ENCODE assay signal across 11 cellular contexts in genomic region chr6:116557863-116558262, GRCh38. TPM values are rescaled to one million over a fixed set of nuclear protein-coding genes. Genes with fewer than 3 reads are reported as not detected.
DNase-seq lines count a peak whose midpoint lies in the region; ATAC-seq and TF ChIP-seq lines count a peak whose summit lies in the region.
"Had no signal": no experiment of that assay in that cellular context is flagged by ENCODE, and none has a peak within 500 bp of the region (broad histone marks: within the 10 kb centered on the region; RNA-seq: fewer than 3 reads in every experiment).

No MANE protein-coding gene starts in this region.

- H3K36me3 ChIP-seq in GM23248 (ENCODE audit: low read depth) (no peaks in the 10 kb centered on the region), PC-3 (ENCODE audit: low read depth, low read length) (no peaks in the 10 kb centered on the region)

- H3K9me2 ChIP-seq in GM23248 (ENCODE audit: insufficient read depth) (no peaks in the 10 kb centered on the region), PC-3 (replicated peaks; ENCODE audit: low read length) (no peaks in the 10 kb centered on the region)

- H3K9ac ChIP-seq in GM23248 (no peak overlapping the region), PC-3 (ENCODE audit: low read length) (no peak overlapping the region)

- peaks cover 38% of the 10 kb centered on the region for H3F3A ChIP-seq in GM23248 (ENCODE audit: insufficient read depth)
- no peaks in the 10 kb centered on the region for H3F3A ChIP-seq in PC-3 (ENCODE audit: low read length, unreplicated experiment)

- in situ Hi-C loops in GM23248 (cut with MboI) = no loop called here

- intact Hi-C loops in PC-3 (cut with micrococcal nuclease) (no loop called here), sciatic nerve (cut with DNase I) (no loop called here)

- H2AFZ ChIP-seq in GM23248 (no peak overlapping the region), PC-3 (ENCODE audit: low read length) (no peak overlapping the region)

- no peak for TF ChIP-seq CTCF in PC-3 (conservative IDR thresholded peaks at IDR 0.05; ENCODE audit: low read depth, low read length)
- no peak for TF ChIP-seq CTCF in fibroblast of the aortic adventitia (IDR thresholded peaks at IDR 0.05; ENCODE audit: insufficient read depth, low read length)

- ATAC-seq in PC-3 = peak; percentile 92
- ATAC-seq in sciatic nerve = no peak
- ATAC-seq in HG03025 (IDR thresholded peaks at IDR 0.05; ENCODE audit: low FRiP score, unreplicated experiment) = no peak

- H3K27ac ChIP-seq in GM23248 (peak overlapping the region; percentile 70), PC-3 (ENCODE audit: low read length) (0 out of 2 replicates have a peak overlapping the region, but pooled peaks have one; percentile 4)

- no peak overlapping the region for H3K4me3 ChIP-seq in GM23248
- no peak overlapping the region for H3K4me3 ChIP-seq in PC-3 (ENCODE audit: low read length)
- no peak overlapping the region for H3K4me3 ChIP-seq in fibroblast of the aortic adventitia (ENCODE audit: low read depth, low read length)

- H4K20me1 ChIP-seq in GM23248 (ENCODE audit: insufficient read depth) (no peaks in the 10 kb centered on the region), PC-3 (ENCODE audit: low read length) (no peaks in the 10 kb centered on the region)

- POLR2A ChIA-PET in PC-3 (lab: Charles Lee; ENCODE audit: unreplicated experiment) = no interaction called here

- DNase-seq in GM23248 (peak; percentile 98), PC-3 (peak; percentile 94), fibroblast of the aortic adventitia (ENCODE audit: low read depth) (peak; percentile 95), pulmonary artery endothelial cell (ENCODE audit: low read depth, low spot score) (peak; percentile 82), SKM-1 treated with dmso at 0.1 percent for 144 hours (lab: John Stamatoyannopoulos, UW; ENCODE audit: unreplicated experiment) (no peak), sciatic nerve (ENCODE audit: low spot score) (no peak), C1 segment of cervical spinal cord (lab: John Stamatoyannopoulos, UW) (no peak)
- DNase-seq: activated T-cell treated with anti-CD3 and anti-CD28 coated beads, Interleukin-2, amount 50 U/mL, for 1 hour; hypothalamus; stimulated activated CD4-positive, alpha-beta T cell treated with anti-CD3 and anti-CD28 coated beads, Interleukin-2, amount 100 ng/mL, for 48 hours had no signal

- CTCF ChIA-PET in PC-3 (lab: Charles Lee) = interaction anchor here (0.9 kb wide), 1 partner anchor 289 kb away, joined by 5 read pairs; no protein-coding TSS in a partner anchor

- peaks cover 56% of the 10 kb centered on the region for H3K4me1 ChIP-seq in GM23248 (ENCODE audit: insufficient read depth)
- peaks cover 25% of the 10 kb centered on the region for H3K4me1 ChIP-seq in PC-3 (ENCODE audit: insufficient read depth, low read length)

- H3K27me3 ChIP-seq in GM23248 (replicated peaks; ENCODE audit: insufficient read depth) (no peaks in the 10 kb centered on the region), PC-3 (ENCODE audit: low read length) (no peaks in the 10 kb centered on the region)

- H3K79me2 ChIP-seq in GM23248 (ENCODE audit: insufficient read depth) = no peaks in the 10 kb centered on the region
- no peaks in the 10 kb centered on the region for H3K79me2 ChIP-seq in PC-3 (ENCODE audit: low read length)

- H3K4me2 ChIP-seq in GM23248 (ENCODE audit: unreplicated experiment) (peak overlapping the region; percentile 51), PC-3 (ENCODE audit: low read length) (no peak overlapping the region)

- BruUV-seq in PC-3 (replicated peaks; lab: Mats Ljungman, UMichigan) = no TSS peak

- no peaks in the 10 kb centered on the region for H3K9me3 ChIP-seq in GM23248 (ENCODE audit: low read depth)
- H3K9me3 ChIP-seq in PC-3 (ENCODE audit: low read length) = no peaks in the 10 kb centered on the region

- WGBS in GM23248 (ENCODE audit: low coverage in 1 of 2, low lambda C conversion rate in 2 of 2, missing lambda C conversion rate in 2 of 2), 2 experiments = 0% methylated on average over 5 of the region's 5 CpGs

RNA-seq across cellular contexts. Expression of gene CALHM4, which starts 4.3 kb away (rescaled TPM):
- total RNA-seq in GM23248 (2014; rRNA removed; shearing (Covaris generic)) = not detected in 2 replicates
- not detected in 2 replicates for polyA plus RNA-seq in GM23248 (2016; fragmentation: Nextera tagmentation; extraction: Ambion mirVana)
- total RNA-seq in PC-3 (2014; rRNA removed) (not detected in 2 replicates), fibroblast of the aortic adventitia (ENCODE audit: low replicate concordance) (not detected in 2 replicates), pulmonary artery endothelial cell (0.13 and 0.28 TPM in 2 replicates), sciatic nerve (not detected)

RNA-seq across cellular contexts. Expression of gene TRAPPC3L, which starts 12.4 kb away (rescaled TPM):
- 1.4 TPM in 1 of 2 replicates, not detected in the other for total RNA-seq in GM23248 (2014; rRNA removed; shearing (Covaris generic))
- 0.30 TPM in 1 of 2 replicates, not detected in the other for polyA plus RNA-seq in GM23248 (2016; fragmentation: Nextera tagmentation; extraction: Ambion mirVana)
- total RNA-seq in PC-3 (2014; rRNA removed) = not detected in 2 replicates
- total RNA-seq in fibroblast of the aortic adventitia (ENCODE audit: low replicate concordance) = 0.45 TPM in 1 of 2 replicates, not detected in the other
- total RNA-seq in pulmonary artery endothelial cell = 0.04 and 0.07 TPM in 2 replicates
- total RNA-seq in sciatic nerve = 0.22 TPM

RNA-seq across cellular contexts. Expression of gene RWDD1, which starts 13.4 kb away (rescaled TPM):
- total RNA-seq in GM23248 (2014; rRNA removed; shearing (Covaris generic)) = 37.7 and 46.0 TPM in 2 replicates
- 102 and 112 TPM in 2 replicates for polyA plus RNA-seq in GM23248 (2016; fragmentation: Nextera tagmentation; extraction: Ambion mirVana)
- 18.4 and 24.6 TPM in 2 replicates for total RNA-seq in PC-3 (2014; rRNA removed)
- total RNA-seq in fibroblast of the aortic adventitia (ENCODE audit: low replicate concordance) = 66.9 and 76.7 TPM in 2 replicates
- 24.7 and 25.9 TPM in 2 replicates for total RNA-seq in pulmonary artery endothelial cell
- total RNA-seq in sciatic nerve = 39.6 TPM

RNA-seq across cellular contexts. Expression of gene CALHM5, which starts 46.4 kb away (rescaled TPM):
- 8.2 and 9.8 TPM in 2 replicates for total RNA-seq in GM23248 (2014; rRNA removed; shearing (Covaris generic))
- 0.51 TPM in 2 replicates for polyA plus RNA-seq in GM23248 (2016; fragmentation: Nextera tagmentation; extraction: Ambion mirVana)
- not detected in 2 replicates for total RNA-seq in PC-3 (2014; rRNA removed)
- total RNA-seq in fibroblast of the aortic adventitia (ENCODE audit: low replicate concordance) = 6.8 and 8.2 TPM in 2 replicates
- 7.8 and 14.8 TPM in 2 replicates for total RNA-seq in pulmonary artery endothelial cell
- total RNA-seq in sciatic nerve = 5.3 TPM

RNA-seq across cellular contexts. Expression of gene RSPH4A, which starts 58.4 kb away (rescaled TPM):
- total RNA-seq in GM23248 (2014; rRNA removed; shearing (Covaris generic)) = 1.0 TPM in 1 of 2 replicates, not detected in the other
- 0.15 TPM in 1 of 2 replicates, not detected in the other for polyA plus RNA-seq in GM23248 (2016; fragmentation: Nextera tagmentation; extraction: Ambion mirVana)
- total RNA-seq in PC-3 (2014; rRNA removed) (0.04 TPM in 1 of 2 replicates, not detected in the other), fibroblast of the aortic adventitia (ENCODE audit: low replicate concordance) (0.54 and 0.82 TPM in 2 replicates), pulmonary artery endothelial cell (0.04 and 0.13 TPM in 2 replicates), sciatic nerve (0.18 TPM)

Comparison
In these comparisons a context has a peak if more than half of its experiments do, and no peak if none do; other contexts are left out.
1. DNase-seq: peak in GM23248 (single experiment), PC-3 (single experiment), fibroblast of the aortic adventitia (single experiment) and pulmonary artery endothelial cell (single experiment); none in SKM-1 treated with dmso at 0.1 percent for 144 hours (single experiment), sciatic nerve (single experiment) and C1 segment of cervical spinal cord (0 of 14).